In genomic region chr9:104774831-104775573, GRCh38 we compare ENCODE assay signal across 9 cellular contexts. TPM values are rescaled to one million over a fixed set of nuclear protein-coding genes. Genes with fewer than 3 reads are reported as not detected.
A peak's percentile ranks its signal among the peaks of the same experiment; 100 is the strongest.
DNase-seq lines count a peak whose midpoint lies in the region; ATAC-seq and TF ChIP-seq lines count a peak whose summit lies in the region.
"Had no signal": no experiment of that assay in that cellular context is flagged by ENCODE, and none has a peak within 500 bp of the region (broad histone marks: within the 10 kb centered on the region; RNA-seq: fewer than 3 reads in every experiment).

No MANE protein-coding gene starts in this region.

- no peaks in the 10 kb centered on the region for H3K27me3 ChIP-seq in psoas muscle (ENCODE audit: insufficient read depth in 3 of 3, low read length in 2 of 3)

- peak overlapping the region; percentile 81 for H3K27ac ChIP-seq in psoas muscle

- H3K4me3 ChIP-seq in psoas muscle: peak overlapping the region; percentile 52

- ATAC-seq in GM18909 (IDR thresholded peaks at IDR 0.05; ENCODE audit: poor library complexity, unreplicated experiment): peak; percentile 93
- peak; percentile 96 for ATAC-seq in HG02938 (IDR thresholded peaks at IDR 0.05; ENCODE audit: unreplicated experiment)
- ATAC-seq in psoas muscle: peak; percentile 81 to 90 (median 85)

- 48 to 61% (median 50%) methylated on average over 11 of the region's 11 CpGs for WGBS in psoas muscle, 3 donors

- H3K4me1 ChIP-seq in psoas muscle: peaks cover 52% of the 10 kb centered on the region

- intact Hi-C loops in psoas muscle (cut with DNase I): no loop called here

- H3K36me3 ChIP-seq in psoas muscle (ENCODE audit: insufficient read depth in 1 of 2, low read depth in 1 of 2): peaks cover 0 to 22% of the 10 kb centered on the region in 2 donors

- no peaks in the 10 kb centered on the region for H3K9me3 ChIP-seq in psoas muscle

- TF ChIP-seq CTCF in psoas muscle (IDR thresholded peaks at IDR 0.05): no peak

- DNase-seq in OCI-M1 (lab: John Stamatoyannopoulos, UW) (peak; percentile 96), psoas muscle (no peak), DMS53 (lab: John Stamatoyannopoulos, UW) (no peak), NCI-H1048 (lab: John Stamatoyannopoulos, UW) (no peak), KG1 (lab: John Stamatoyannopoulos, UW) (no peak)
- no peak for DNase-seq in activated naive CD4-positive, alpha-beta T cell treated with Interleukin-2 at 50 U/mL for 16 hours
- DNase-seq: activated CD4-positive, alpha-beta T cell treated with anti-CD3 and anti-CD28 coated beads for 1 hour had no signal

RNA-seq across cellular contexts. Expression of gene NIPSNAP3B, which starts 11.1 kb away (rescaled TPM):
- total RNA-seq in psoas muscle: 10 to 100 TPM; 15.1 to 20.3 (median 19.1) TPM
- polyA plus RNA-seq in psoas muscle: 10 to 100 TPM in 2 of 3 donors, 1 to 10 TPM in 1; 8.6 to 11.1 (median 10.2) TPM

RNA-seq across cellular contexts. Expression of gene NIPSNAP3A, which starts 27.5 kb away (rescaled TPM):
- 10 to 100 TPM in 2 of 4 donors, 1 to 10 TPM in 2; 4.3 to 19.8 (median 9.7) TPM for total RNA-seq in psoas muscle
- 1 to 10 TPM; 7.0 to 9.7 (median 9.3) TPM for polyA plus RNA-seq in psoas muscle
